1 cellular context compared by ENCODE assay signal in genomic region chr1:201955009-201955749, GRCh38.
TF ChIP-seq lines count a peak whose summit lies in the region.

TIMM17A (plus strand) TSS chr1:201955503; CDS start chr1:201955527, 24 bp downstream.

TF ChIP-seq in HepG2, 621 proteins besides CTCF, POLR2A, EP300 and RAD21 (continued from another document and continues in another):
- no peak for TF ChIP-seq SP1 (IDR thresholded peaks at IDR 0.05)
- peak; percentile 94 for TF ChIP-seq SP1 (CRISPR knock-in tag; IDR thresholded peaks at IDR 0.05)
- TF ChIP-seq ELF3 (CRISPR knock-in tag; IDR thresholded peaks at IDR 0.05) = peak; percentile 76; the same call in 1 of the 2 replicates
- no peak for TF ChIP-seq SP140L (CRISPR knock-in tag; IDR thresholded peaks at IDR 0.05; ENCODE audit: borderline replicate concordance)
- TF ChIP-seq ZFP90 (CRISPR knock-in tag; IDR thresholded peaks at IDR 0.05; ENCODE audit: borderline replicate concordance) = peak; percentile 61; the same call in 1 of the 2 replicates
- 0 out of 2 replicates have a peak, but pooled peaks have one; percentile 22 for TF ChIP-seq ATF6 (CRISPR knock-in tag; conservative IDR thresholded peaks at IDR 0.05)
- TF ChIP-seq SMARCE1 (IDR thresholded peaks at IDR 0.05; ENCODE audit: borderline replicate concordance) = no peak
- TF ChIP-seq RERE (CRISPR knock-in tag; IDR thresholded peaks at IDR 0.05; ENCODE audit: low read depth) = no peak; the same call in 1 of the 2 replicates
- peak; percentile 61; the same call in 1 of the 2 replicates for TF ChIP-seq FOXP4 (CRISPR knock-in tag; IDR thresholded peaks at IDR 0.05)
- TF ChIP-seq HNRNPH1 (optimal IDR thresholded peaks at IDR 0.05; ENCODE audit: low read depth, low read length) = peak; percentile 63
- TF ChIP-seq GRHL1 (CRISPR knock-in tag; conservative IDR thresholded peaks at IDR 0.05) = no peak
- 0 out of 2 replicates have a peak, but pooled peaks have one; percentile 52 for TF ChIP-seq ISL2 (CRISPR knock-in tag; IDR thresholded peaks at IDR 0.05)
- TF ChIP-seq YEATS4 (CRISPR knock-in tag; IDR thresholded peaks at IDR 0.05; ENCODE audit: borderline replicate concordance) = peak; percentile 92
- no peak for TF ChIP-seq RARG (CRISPR knock-in tag; IDR thresholded peaks at IDR 0.05; ENCODE audit: low read depth)
- TF ChIP-seq ZNF781 (CRISPR knock-in tag; IDR thresholded peaks at IDR 0.05; ENCODE audit: borderline replicate concordance, not compliant biosample characterization) = peak; percentile 81
- peak; percentile 50 for TF ChIP-seq RBM22 (optimal IDR thresholded peaks at IDR 0.05; ENCODE audit: low read length)
- no peak for TF ChIP-seq KDM4B (CRISPR knock-in tag; IDR thresholded peaks at IDR 0.05)
- TF ChIP-seq SRSF1 (optimal IDR thresholded peaks at IDR 0.05; ENCODE audit: low read depth, low read length) = peak; percentile 95
- TF ChIP-seq HMGA1 (CRISPR knock-in tag; conservative IDR thresholded peaks at IDR 0.05) = no peak
- TF ChIP-seq RFX3 (CRISPR knock-in tag; IDR thresholded peaks at IDR 0.05) = 0 out of 2 replicates have a peak, but pooled peaks have one; percentile 10
- TF ChIP-seq ZNF556 (CRISPR knock-in tag; IDR thresholded peaks at IDR 0.05; ENCODE audit: borderline replicate concordance) = peak; percentile 77
- peak; percentile 56; the same call in 1 of the 2 replicates for TF ChIP-seq ATF2 (CRISPR knock-in tag; IDR thresholded peaks at IDR 0.05)
- no peak; the same call in 1 of the 2 replicates for TF ChIP-seq ZNF329 (CRISPR knock-in tag; IDR thresholded peaks at IDR 0.05; ENCODE audit: low read depth)
- TF ChIP-seq ZNF674 (CRISPR knock-in tag; IDR thresholded peaks at IDR 0.05; ENCODE audit: low read depth) = no peak
- no peak for TF ChIP-seq MAZ (IDR thresholded peaks at IDR 0.05; ENCODE audit: borderline replicate concordance, low read depth, low read length)
- peak; percentile 60; the same call in 1 of the 2 replicates for TF ChIP-seq MAZ (CRISPR knock-in tag; IDR thresholded peaks at IDR 0.05; ENCODE audit: low read depth)
- TF ChIP-seq HMGXB4 (CRISPR knock-in tag; IDR thresholded peaks at IDR 0.05; ENCODE audit: borderline replicate concordance in 1 of 2, low read depth in 1 of 2) = peak in 1 of 2 experiments; percentile 87; a peak in 3 of 4 replicates
- peak; percentile 13 for TF ChIP-seq SKI (IDR thresholded peaks at IDR 0.05; ENCODE audit: partially characterized antibody)
- TF ChIP-seq ZFP82 (CRISPR knock-in tag; IDR thresholded peaks at IDR 0.05; ENCODE audit: borderline replicate concordance) = no peak
- TF ChIP-seq ZNF580 (CRISPR knock-in tag; IDR thresholded peaks at IDR 0.05; ENCODE audit: borderline replicate concordance, low read depth) = peak; percentile 79; the same call in 1 of the 2 replicates
- no peak; the same call in 1 of the 2 replicates for TF ChIP-seq TP53 (CRISPR knock-in tag; conservative IDR thresholded peaks at IDR 0.05)
- peak; percentile 86; the same call in 1 of the 2 replicates for TF ChIP-seq ZNF788 (CRISPR knock-in tag; IDR thresholded peaks at IDR 0.05; ENCODE audit: borderline replicate concordance)
- TF ChIP-seq ZNF205 (CRISPR knock-in tag; IDR thresholded peaks at IDR 0.05) = peak; percentile 84; the same call in 1 of the 2 replicates
- 0 out of 2 replicates have a peak, but pooled peaks have one; percentile 28 for TF ChIP-seq ZNF331 (CRISPR knock-in tag; IDR thresholded peaks at IDR 0.05)
- no peak for TF ChIP-seq ZSCAN30 (CRISPR knock-in tag; IDR thresholded peaks at IDR 0.05)
- 0 out of 2 replicates have a peak, but pooled peaks have one; percentile 32 for TF ChIP-seq MLX (CRISPR knock-in tag; IDR thresholded peaks at IDR 0.05)
- no peak for TF ChIP-seq ZNF124 (CRISPR knock-in tag; IDR thresholded peaks at IDR 0.05)
- no peak for TF ChIP-seq MTF1 (CRISPR knock-in tag; IDR thresholded peaks at IDR 0.05)
- TF ChIP-seq ZNF572 (CRISPR knock-in tag; IDR thresholded peaks at IDR 0.05) = no peak
- TF ChIP-seq PRPF4 (IDR thresholded peaks at IDR 0.05; ENCODE audit: low read depth, low read length, poor library complexity, severe bottlenecking) = peak; percentile 79
- TF ChIP-seq ETS1 (CRISPR knock-in tag; IDR thresholded peaks at IDR 0.05) = no peak
- TF ChIP-seq ZFAT (CRISPR knock-in tag; conservative IDR thresholded peaks at IDR 0.05) = no peak
- TF ChIP-seq ZNF776 (CRISPR knock-in tag; IDR thresholded peaks at IDR 0.05) = 0 out of 2 replicates have a peak, but pooled peaks have one; percentile 70
- TF ChIP-seq KDM2A (CRISPR knock-in tag; IDR thresholded peaks at IDR 0.05; ENCODE audit: borderline replicate concordance, low read depth) = peak; percentile 73
- 0 out of 2 replicates have a peak, but pooled peaks have one; percentile 70 for TF ChIP-seq ETV6 (CRISPR knock-in tag; conservative IDR thresholded peaks at IDR 0.05)
- no peak for TF ChIP-seq ZBTB1 (CRISPR knock-in tag; IDR thresholded peaks at IDR 0.05; ENCODE audit: borderline replicate concordance)
- TF ChIP-seq KDM5B (CRISPR knock-in tag; IDR thresholded peaks at IDR 0.05; ENCODE audit: borderline replicate concordance) = peak; percentile 92
- peak; percentile 47 for TF ChIP-seq TEAD3 (CRISPR knock-in tag; optimal IDR thresholded peaks at IDR 0.05; ENCODE audit: borderline replicate concordance)
- TF ChIP-seq SRSF9 (IDR thresholded peaks at IDR 0.05; ENCODE audit: borderline replicate concordance, insufficient read depth, low read depth, low read length, poor library complexity, severe bottlenecking) = no peak
